ENCODE assay signal across 8 cellular contexts in genomic region chr14:23006544-23007419, GRCh38. TPM values are rescaled to one million over a fixed set of nuclear protein-coding genes. Genes with fewer than 3 reads are reported as not detected.
DNase-seq lines count a peak whose midpoint lies in the region; ATAC-seq and TF ChIP-seq lines count a peak whose summit lies in the region.

No MANE protein-coding gene starts in this region.

- WGBS in SK-N-SH (ENCODE audit: low lambda C conversion rate): under 1% methylated on average over 26 of the region's 62 CpGs
- WGBS in thyroid gland, 2 donors: 2% methylated on average over 36 to 51 of the region's 62 CpGs

- peak overlapping the region; percentile 67 to 68 for H3K4me3 ChIP-seq in SK-N-SH (ENCODE audit: low read depth in 2 of 2, low read length in 1 of 2)
- peak overlapping the region; percentile 56 to 75 (median 60) for H3K4me3 ChIP-seq in thyroid gland (replicated peaks in 1 of 3)

- TF ChIP-seq EP300 in SK-N-SH (IDR thresholded peaks at IDR 0.05; ENCODE audit: borderline replicate concordance in 1 of 2, low read depth in 1 of 2, low read length in 1 of 2): no peak

- no peaks in the 10 kb centered on the region for H4K20me1 ChIP-seq in SK-N-SH (ENCODE audit: insufficient read depth)

- no peaks in the 10 kb centered on the region for H3K27me3 Mint-ChIP-seq in activated naive CD8-positive, alpha-beta T cell
- H3K27me3 Mint-ChIP-seq in glutamatergic neuron (ENCODE audit: unreplicated experiment) (peaks cover 9% of the 10 kb centered on the region), osteocyte (ENCODE audit: unreplicated experiment) (no peaks in the 10 kb centered on the region)

- POLR2A ChIA-PET in GM10248 (lab: Yijun Ruan, JAX) (interaction anchor here (1.0 to 1.6 kb wide), 9 partner anchors 10 to 91 kb away, joined by 3 to 11 read pairs (median 4); partner anchors contain the start of genes PSMB5 and RBM23), SK-N-SH (lab: Yijun Ruan, JAX) (interaction anchor here (0.7 to 2.6 kb wide), 22 partner anchors 9 to 1235 kb away, joined by 3 to 33 read pairs (median 4); partner anchors contain the start of genes ABHD4, ACIN1, CDH24 and HAUS4)

- ATAC-seq in HG02571 (IDR thresholded peaks at IDR 0.05; ENCODE audit: unreplicated experiment): peak; percentile 94

- H3K4me1 ChIP-seq in SK-N-SH (ENCODE audit: control insufficient read depth in 1 of 2, insufficient read depth in 2 of 2, low read depth in 1 of 2, low read length in 1 of 2) (peaks cover 10 to 18% of the 10 kb centered on the region in 2 experiments), thyroid gland (peaks cover 15 to 21% of the 10 kb centered on the region in 2 donors)

- peak overlapping the region; percentile 89 for H3K4me2 ChIP-seq in SK-N-SH

- H3K27me3 ChIP-seq in SK-N-SH (ENCODE audit: insufficient read depth) (no peaks in the 10 kb centered on the region), thyroid gland (no peaks in the 10 kb centered on the region)

- peak overlapping the region; percentile 99 for H2AFZ ChIP-seq in SK-N-SH (ENCODE audit: low read depth)

- H3F3A ChIP-seq in SK-N-SH (replicated peaks; ENCODE audit: insufficient read depth): peaks cover 31% of the 10 kb centered on the region

- H3K27ac ChIP-seq in SK-N-SH (ENCODE audit: low read depth in 2 of 2, low read length in 1 of 2) (peak overlapping the region; percentile 81 to 98), thyroid gland (peak overlapping the region; percentile 80 to 95 (median 94))

- CTCF ChIA-PET in GM10248 (lab: Yijun Ruan, JAX) (interaction anchor here (0.7 to 8.6 kb wide), 32 partner anchors 9 to 373 kb away, joined by 3 to 91 read pairs (median 5); partner anchors contain the start of genes ACIN1, AJUBA, CDH24 and HAUS4), SK-N-SH (lab: Yijun Ruan, JAX) (interaction anchor here (0.6 to 4.1 kb wide), 25 partner anchors 9 to 134 kb away, joined by 3 to 61 read pairs (median 5); partner anchors contain the start of genes AJUBA, CDH24, PRMT5 and PSMB5)

- H3K36me3 Mint-ChIP-seq in activated naive CD8-positive, alpha-beta T cell: no peaks in the 10 kb centered on the region
- H3K36me3 Mint-ChIP-seq in glutamatergic neuron (ENCODE audit: unreplicated experiment) (no peaks in the 10 kb centered on the region), osteocyte (ENCODE audit: unreplicated experiment) (peaks cover 2% of the 10 kb centered on the region)

- DNase-seq in GM10248 (ENCODE audit: extremely low spot score): peak; percentile 97
- peak; percentile 94 for DNase-seq in NCI-H1048 (lab: John Stamatoyannopoulos, UW)
- DNase-seq in SK-N-SH: peak; percentile 97
- peak; percentile 92 for DNase-seq in glutamatergic neuron
- peak; percentile 98 for DNase-seq in osteocyte (ENCODE audit: extremely low spot score, unreplicated experiment)
- DNase-seq in thyroid gland: peak; percentile 96 to 97

- TF ChIP-seq CTCF in GM10248 (IDR thresholded peaks at IDR 0.05; ENCODE audit: control extremely low read depth, extremely low read depth, low read depth, missing control alignments) (no peak), SK-N-SH (IDR thresholded peaks at IDR 0.05) (peak; percentile 32), glutamatergic neuron (IDR thresholded peaks at IDR 0.05; ENCODE audit: partially characterized antibody, unreplicated experiment) (no peak), osteocyte (IDR thresholded peaks at IDR 0.05) (peak; percentile 46), thyroid gland (IDR thresholded peaks at IDR 0.05) (peak in 2 of 6 experiments; percentile 10 to 15)

- H3K9ac ChIP-seq in SK-N-SH: peak overlapping the region; percentile 74

- H3K27ac Mint-ChIP-seq in activated naive CD8-positive, alpha-beta T cell: peak overlapping the region; percentile 98
- peak overlapping the region; percentile 99 for H3K27ac Mint-ChIP-seq in glutamatergic neuron (ENCODE audit: unreplicated experiment)
- peak overlapping the region; percentile 99 for H3K27ac Mint-ChIP-seq in osteocyte (ENCODE audit: unreplicated experiment)

- H3K4me3 Mint-ChIP-seq in activated naive CD8-positive, alpha-beta T cell: peak overlapping the region; percentile 96
- peak overlapping the region; percentile 97 for H3K4me3 Mint-ChIP-seq in glutamatergic neuron (ENCODE audit: unreplicated experiment)
- H3K4me3 Mint-ChIP-seq in osteocyte (ENCODE audit: unreplicated experiment): peak overlapping the region; percentile 94

- H3K36me3 ChIP-seq in SK-N-SH (replicated peaks in 1 of 2; ENCODE audit: control insufficient read depth in 1 of 2, insufficient read depth in 2 of 2, low read length in 1 of 2) (no peaks in the 10 kb centered on the region), thyroid gland (no peaks in the 10 kb centered on the region)

- peaks cover 50% of the 10 kb centered on the region for H3K4me1 Mint-ChIP-seq in activated naive CD8-positive, alpha-beta T cell (ENCODE audit: low read depth)
- H3K4me1 Mint-ChIP-seq in glutamatergic neuron (ENCODE audit: low read depth, unreplicated experiment) (peaks cover 23% of the 10 kb centered on the region), osteocyte (ENCODE audit: unreplicated experiment) (peaks cover 43% of the 10 kb centered on the region)

- intact Hi-C loops in thyroid gland (cut with DNase I): no loop called here

- TF ChIP-seq RAD21 in SK-N-SH (IDR thresholded peaks at IDR 0.05; ENCODE audit: low read length): no peak

- H3K9me3 Mint-ChIP-seq in activated naive CD8-positive, alpha-beta T cell (ENCODE audit: low read depth): no peaks in the 10 kb centered on the region
- H3K9me3 Mint-ChIP-seq in glutamatergic neuron (ENCODE audit: unreplicated experiment) (peaks cover 10% of the 10 kb centered on the region), osteocyte (ENCODE audit: unreplicated experiment) (no peaks in the 10 kb centered on the region)

- TF ChIP-seq POLR2A in thyroid gland (IDR thresholded peaks at IDR 0.05): peak; percentile 63 to 98

- H3K79me2 ChIP-seq in SK-N-SH (ENCODE audit: insufficient read depth): 0 out of 2 replicates have a peak, but pooled peaks cover 3% of the 10 kb centered on the region

- no peaks in the 10 kb centered on the region for H3K9me2 ChIP-seq in SK-N-SH

- H3K9me3 ChIP-seq in SK-N-SH (no peaks in the 10 kb centered on the region), thyroid gland (no peaks in the 10 kb centered on the region)

TF ChIP-seq in SK-N-SH, 30 proteins besides CTCF, POLR2A, EP300 and RAD21 (continues in another document):
- TF ChIP-seq TCF12 (IDR thresholded peaks at IDR 0.05): no peak
- TF ChIP-seq USF1 (IDR thresholded peaks at IDR 0.05; ENCODE audit: borderline replicate concordance, low read depth): no peak
- TF ChIP-seq TAF1 (IDR thresholded peaks at IDR 0.05; ENCODE audit: borderline replicate concordance, low read depth, low read length): peak; percentile 36; the same call in 1 of the 2 replicates
- TF ChIP-seq SMC3 (IDR thresholded peaks at IDR 0.05; ENCODE audit: low read depth, low read length): no peak
- TF ChIP-seq USF2 (IDR thresholded peaks at IDR 0.05; ENCODE audit: borderline replicate concordance, low read depth, low read length): no peak

RNA-seq across cellular contexts. Expression of gene C14orf93, which starts 3.2 kb away (rescaled TPM):
- polyA plus RNA-seq in SK-N-SH (2012; rRNA removed): 9.1 and 9.5 TPM in 2 replicates
- 5.4 and 7.8 TPM in 2 replicates for polyA plus RNA-seq in SK-N-SH (2012; cell fraction: cytosol; rRNA removed)
- 12.3 and 14.9 TPM in 2 replicates for polyA plus RNA-seq in SK-N-SH (2012; cell fraction: nucleus; rRNA removed)
- 12.1 TPM for total RNA-seq in glutamatergic neuron (ENCODE audit: unreplicated experiment)
- total RNA-seq in osteocyte: 11.4 and 12.4 TPM in 2 replicates
- 10 to 100 TPM; 11.6 to 20.6 (median 15.4) TPM for total RNA-seq in thyroid gland

RNA-seq across cellular contexts. Expression of gene AJUBA, which starts 24.4 kb away (rescaled TPM):
- 24.4 and 36.2 TPM in 2 replicates for polyA plus RNA-seq in SK-N-SH (2012; rRNA removed)
- 20.0 and 24.7 TPM in 2 replicates for polyA plus RNA-seq in SK-N-SH (2012; cell fraction: cytosol; rRNA removed)
- 37.7 and 54.6 TPM in 2 replicates for polyA plus RNA-seq in SK-N-SH (2012; cell fraction: nucleus; rRNA removed)
- total RNA-seq in glutamatergic neuron (ENCODE audit: unreplicated experiment) (0.34 TPM), osteocyte (111 and 115 TPM in 2 replicates), thyroid gland (10 to 100 TPM; 18.4 to 40.5 (median 34.8) TPM)

RNA-seq across cellular contexts. Expression of gene PSMB5, which starts 27.9 kb away (rescaled TPM):
- polyA plus RNA-seq in SK-N-SH (2012; rRNA removed): 337 and 401 TPM in 2 replicates
- polyA plus RNA-seq in SK-N-SH (2012; cell fraction: cytosol; rRNA removed): 295 and 345 TPM in 2 replicates
- polyA plus RNA-seq in SK-N-SH (2012; cell fraction: nucleus; rRNA removed): 185 and 217 TPM in 2 replicates
- total RNA-seq in glutamatergic neuron (ENCODE audit: unreplicated experiment): 289 TPM
- 144 and 147 TPM in 2 replicates for total RNA-seq in osteocyte
- 100 to 1,000 TPM in 2 of 4 donors, 10 to 100 TPM in 2; 75.7 to 215 (median 113) TPM for total RNA-seq in thyroid gland

RNA-seq across cellular contexts. Expression of gene PSMB11, which starts 35.2 kb away (rescaled TPM):
- polyA plus RNA-seq in SK-N-SH (2012; rRNA removed): not detected in 2 replicates
- polyA plus RNA-seq in SK-N-SH (2012; cell fraction: cytosol; rRNA removed): not detected in 2 replicates
- not detected in 2 replicates for polyA plus RNA-seq in SK-N-SH (2012; cell fraction: nucleus; rRNA removed)
- total RNA-seq in glutamatergic neuron (ENCODE audit: unreplicated experiment): not detected
- not detected in 2 replicates for total RNA-seq in osteocyte
- total RNA-seq in thyroid gland: not detected

RNA-seq across cellular contexts. Expression of gene HAUS4, which starts 49.9 kb away (rescaled TPM):
- 25.0 and 27.3 TPM in 2 replicates for polyA plus RNA-seq in SK-N-SH (2012; rRNA removed)
- polyA plus RNA-seq in SK-N-SH (2012; cell fraction: cytosol; rRNA removed): 20.8 and 25.7 TPM in 2 replicates
- polyA plus RNA-seq in SK-N-SH (2012; cell fraction: nucleus; rRNA removed): 32.3 and 38.8 TPM in 2 replicates
- 9.7 TPM for total RNA-seq in glutamatergic neuron (ENCODE audit: unreplicated experiment)
- total RNA-seq in osteocyte: 39.9 and 40.9 TPM in 2 replicates
- 10 to 100 TPM; 25.7 to 40.8 (median 40.0) TPM for total RNA-seq in thyroid gland

Comparison
In these comparisons a context has a peak if more than half of its experiments do, and no peak if none do; other contexts are left out.
1. Peak in every context shown above with its lines: DNase-seq, ATAC-seq, H3K4me3 ChIP-seq and H3K27ac ChIP-seq.
2. CTCF ChIP-seq: peak in SK-N-SH (single experiment) and osteocyte (single experiment); none in GM10248 (single experiment) and glutamatergic neuron (single experiment).
3. RNA of gene AJUBA, which starts 24.4 kb away (total RNA-seq): 111 to 115 TPM in osteocyte and 18.4 to 40.5 TPM in thyroid gland; 0.34 TPM in glutamatergic neuron (single experiment); every median in the first group is over 10 times any median in the second.